In genomic region chr10:52740913-52741675, GRCh38 we compare ENCODE assay signal across 8 cellular contexts. TPM values are rescaled to one million over a fixed set of nuclear protein-coding genes. Genes with fewer than 3 reads are reported as not detected.
DNase-seq lines count a peak whose midpoint lies in the region; ATAC-seq and TF ChIP-seq lines count a peak whose summit lies in the region.

No MANE protein-coding gene starts in this region.

- ATAC-seq in activated T-cell treated with anti-CD3 and anti-CD28 coated beads, Interleukin-2, amount 50 U/mL, for 4 hours, result no peak
- ATAC-seq in GM18520 (IDR thresholded peaks at IDR 0.05; ENCODE audit: unreplicated experiment), result no peak

- H3K4me1 Mint-ChIP-seq in activated T-cell treated with anti-CD3 and anti-CD28 coated beads, Interleukin-2, amount 50 U/mL, for 4 hours (ENCODE audit: low read depth), result no peaks in the 10 kb centered on the region
- no peaks in the 10 kb centered on the region for H3K4me1 Mint-ChIP-seq in activated naive CD8-positive, alpha-beta T cell treated with anti-CD3 and anti-CD28 coated beads for 36 hours

- H3K9me3 Mint-ChIP-seq in activated T-cell treated with anti-CD3 and anti-CD28 coated beads, Interleukin-2, amount 50 U/mL, for 4 hours, result no peaks in the 10 kb centered on the region
- H3K9me3 Mint-ChIP-seq in activated naive CD8-positive, alpha-beta T cell treated with anti-CD3 and anti-CD28 coated beads for 36 hours, result no peaks in the 10 kb centered on the region

- H3K27me3 Mint-ChIP-seq in activated T-cell treated with anti-CD3 and anti-CD28 coated beads, Interleukin-2, amount 50 U/mL, for 4 hours (ENCODE audit: low read depth), result peaks cover 1% of the 10 kb centered on the region
- H3K27me3 Mint-ChIP-seq in activated naive CD8-positive, alpha-beta T cell treated with anti-CD3 and anti-CD28 coated beads for 36 hours, result no peaks in the 10 kb centered on the region

- POLR2A ChIA-PET in HEK293T (lab: Yijun Ruan, JAX), result interaction anchor here (0.8 kb wide), 1 partner anchor 40 kb away, joined by 3 read pairs; no protein-coding TSS in a partner anchor

- no peak overlapping the region for H3K4me3 Mint-ChIP-seq in activated T-cell treated with anti-CD3 and anti-CD28 coated beads, Interleukin-2, amount 50 U/mL, for 4 hours
- H3K4me3 Mint-ChIP-seq in activated naive CD8-positive, alpha-beta T cell treated with anti-CD3 and anti-CD28 coated beads for 36 hours, result no peak overlapping the region

- peak; percentile 1 for DNase-seq in activated T-cell treated with anti-CD3 and anti-CD28 coated beads for 24 hours (ENCODE audit: low read depth)
- no peak for DNase-seq in activated T-cell treated with anti-CD3 and anti-CD28 coated beads, Interleukin-2, amount 50 U/mL, for 4 hours
- DNase-seq in HEK293T (ENCODE audit: extremely low spot score), result peak; percentile 85
- peak; percentile 24 for DNase-seq in MV-4-11 (lab: John Stamatoyannopoulos, UW)
- DNase-seq in activated naive CD8-positive, alpha-beta T cell treated with anti-CD3 and anti-CD28 coated beads for 36 hours, result peak; percentile 38
- peak; percentile 64 for DNase-seq in iPS DF 4.7 (ENCODE audit: extremely low read depth, low spot score)
- DNase-seq in stimulated activated CD4-positive, alpha-beta T cell treated with anti-CD3 and anti-CD28 coated beads, Interleukin-1b, Interleukin-23, amount 100 ng/mL, for 48 hours, result peak; percentile 16

- no peaks in the 10 kb centered on the region for H3K36me3 Mint-ChIP-seq in activated T-cell treated with anti-CD3 and anti-CD28 coated beads, Interleukin-2, amount 50 U/mL, for 4 hours (ENCODE audit: insufficient read depth)
- no peaks in the 10 kb centered on the region for H3K36me3 Mint-ChIP-seq in activated naive CD8-positive, alpha-beta T cell treated with anti-CD3 and anti-CD28 coated beads for 36 hours

- CTCF ChIA-PET in HEK293T (lab: Yijun Ruan, JAX), result interaction anchor here (0.6 to 3.6 kb wide), 12 partner anchors 8 to 444 kb away, joined by 3 to 29 read pairs (median 4); no protein-coding TSS in a partner anchor

- no peak overlapping the region for H3K27ac Mint-ChIP-seq in activated naive CD8-positive, alpha-beta T cell treated with anti-CD3 and anti-CD28 coated beads for 36 hours

TF ChIP-seq in HEK293T, 16 proteins besides CTCF, POLR2A, EP300 and RAD21:
- no peak for TF ChIP-seq SP1 (IDR thresholded peaks at IDR 0.05)
- no peak for TF ChIP-seq ELF4 (IDR thresholded peaks at IDR 0.05)
- TF ChIP-seq BHLHE40 (IDR thresholded peaks at IDR 0.05; ENCODE audit: borderline replicate concordance), result no peak
- no peak for TF ChIP-seq FOXA1 (IDR thresholded peaks at IDR 0.05)
- TF ChIP-seq ARNT (IDR thresholded peaks at IDR 0.05), result no peak
- no peak for TF ChIP-seq HDGF (IDR thresholded peaks at IDR 0.05; ENCODE audit: borderline replicate concordance)
- TF ChIP-seq FOXM1 (IDR thresholded peaks at IDR 0.05; ENCODE audit: borderline replicate concordance), result no peak
- TF ChIP-seq SUZ12 (IDR thresholded peaks at IDR 0.05), result no peak
- no peak for TF ChIP-seq CTBP1 (IDR thresholded peaks at IDR 0.05; ENCODE audit: borderline replicate concordance)
- no peak for TF ChIP-seq L3MBTL2 (conservative IDR thresholded peaks at IDR 0.05)
- no peak for TF ChIP-seq PKNOX1 (IDR thresholded peaks at IDR 0.05)
- TF ChIP-seq FOXK2 (IDR thresholded peaks at IDR 0.05), result no peak
- TF ChIP-seq NFRKB (IDR thresholded peaks at IDR 0.05), result no peak
- no peak for TF ChIP-seq TARDBP (IDR thresholded peaks at IDR 0.05)
- no peak for TF ChIP-seq LEF1 (IDR thresholded peaks at IDR 0.05; ENCODE audit: borderline replicate concordance)
- no peak for TF ChIP-seq ZNF384 (IDR thresholded peaks at IDR 0.05)

RNA-seq across cellular contexts. Expression of gene MBL2, which starts 31.5 kb away (rescaled TPM):
- total RNA-seq in activated T-cell treated with anti-CD3 and anti-CD28 coated beads, Interleukin-2, amount 50 U/mL, for 4 hours, result not detected
- not detected for total RNA-seq in activated naive CD8-positive, alpha-beta T cell treated with anti-CD3 and anti-CD28 coated beads for 36 hours
